18 cellular contexts compared by ENCODE assay signal in genomic region chr18:51739044-51739666, GRCh38.
A peak's percentile ranks its signal among the peaks of the same experiment; 100 is the strongest.
DNase-seq lines count a peak whose midpoint lies in the region; ATAC-seq, FAIRE-seq and TF ChIP-seq lines count a peak whose summit lies in the region.
"Had no signal": no experiment of that assay in that cellular context is flagged by ENCODE, and none has a peak within 500 bp of the region (broad histone marks: within the 10 kb centered on the region; RNA-seq: fewer than 3 reads in every experiment).

No MANE protein-coding gene starts in this region.

- no peak overlapping the region for H3K4me3 ChIP-seq in trophoblast cell (ENCODE audit: low read depth, low read length)
- H3K4me3 ChIP-seq: GM23338, SK-N-MC had no signal

- no peak overlapping the region for H4K12ac ChIP-seq in trophoblast cell (ENCODE audit: low read depth, low read length)

- WGBS in trophoblast cell (ENCODE audit: extremely low coverage, insufficient coverage, insufficient read length): no CpG with 5 or more reads among the region's 2 CpGs

- H4K91ac ChIP-seq in trophoblast cell (ENCODE audit: low read depth, low read length): no peak overlapping the region

- no peak overlapping the region for H3K4me3 Mint-ChIP-seq in HFFc6
- H3K4me3 Mint-ChIP-seq: B cell, GM23338 had no signal

- no peak overlapping the region for H3K14ac ChIP-seq in trophoblast cell (ENCODE audit: low read length)

- no peak overlapping the region for H2BK12ac ChIP-seq in trophoblast cell (ENCODE audit: low read length)

- H2BK5ac ChIP-seq in trophoblast cell (ENCODE audit: low read depth, low read length, poor library complexity): no peak overlapping the region

- H3K4me1 ChIP-seq in trophoblast cell (ENCODE audit: control insufficient read depth in 1 of 2, insufficient read depth in 2 of 2, low read length in 2 of 2): no peaks in the 10 kb centered on the region

- intact Hi-C loops in posterior vena cava (cut with DNase I): no loop called here

- no peak overlapping the region for H3K27ac Mint-ChIP-seq in HFFc6
- H3K27ac Mint-ChIP-seq: B cell, GM23338 had no signal

- H3K36me3 ChIP-seq in trophoblast cell (ENCODE audit: control insufficient read depth in 1 of 2, insufficient read depth in 2 of 2, low read length in 2 of 2): no peaks in the 10 kb centered on the region
- H3K36me3 ChIP-seq: brain microvascular endothelial cell had no signal

- no peak overlapping the region for H3K4me2 ChIP-seq in trophoblast cell (ENCODE audit: low read length)
- H3K4me2 ChIP-seq: GM23338 had no signal

- H3K23ac ChIP-seq in trophoblast cell (ENCODE audit: low read length): no peak overlapping the region

- no peaks in the 10 kb centered on the region for H3K79me1 ChIP-seq in trophoblast cell (ENCODE audit: low read length)

- no peak for TF ChIP-seq CTCF in HFFc6 (IDR thresholded peaks at IDR 0.05)

- H2AK5ac ChIP-seq in trophoblast cell (ENCODE audit: low read length): no peak overlapping the region

- no peak overlapping the region for H3K4ac ChIP-seq in trophoblast cell (ENCODE audit: low read depth, low read length)

- H3K9ac ChIP-seq in trophoblast cell (ENCODE audit: low read length): no peak overlapping the region

- no peaks in the 10 kb centered on the region for H3K4me1 Mint-ChIP-seq in HFFc6 (ENCODE audit: low read depth)
- H3K4me1 Mint-ChIP-seq: GM23338 had no signal

- H2AFZ ChIP-seq in trophoblast cell (ENCODE audit: insufficient read depth, low read length, poor library complexity): no peak overlapping the region

- no peak overlapping the region for H4K8ac ChIP-seq in trophoblast cell (ENCODE audit: low read depth, low read length)

- no peak overlapping the region for H3K18ac ChIP-seq in trophoblast cell (ENCODE audit: low read length)

- H3K9me3 Mint-ChIP-seq in HFFc6: peaks cover 18% of the 10 kb centered on the region

- no peak overlapping the region for H2BK120ac ChIP-seq in trophoblast cell (ENCODE audit: insufficient read depth, low read length, poor library complexity)

- 0 out of 2 replicates have a peak, but pooled peaks cover 2% of the 10 kb centered on the region for H3K27me3 Mint-ChIP-seq in HFFc6 (ENCODE audit: insufficient read depth)
- H3K27me3 Mint-ChIP-seq: B cell had no signal

- ATAC-seq in GM21360 (IDR thresholded peaks at IDR 0.05; ENCODE audit: unreplicated experiment): peak; percentile 81
- peak; percentile 87 for ATAC-seq in HG02884 (IDR thresholded peaks at IDR 0.05; ENCODE audit: unreplicated experiment)
- peak; percentile 65 for ATAC-seq in HG03520 (IDR thresholded peaks at IDR 0.05; ENCODE audit: unreplicated experiment)
- ATAC-seq: activated CD4-positive, CD25-positive, alpha-beta regulatory T cell treated with anti-CD3 and anti-CD28 coated beads, Interleukin-2, amount 50 U/mL, for 24 hours; GM23338 had no signal

- no peaks in the 10 kb centered on the region for H3K27me3 ChIP-seq in trophoblast cell (ENCODE audit: insufficient read depth, low read length)
- H3K27me3 ChIP-seq: brain microvascular endothelial cell had no signal

- no peaks in the 10 kb centered on the region for H3K9me3 ChIP-seq in trophoblast cell (ENCODE audit: insufficient read depth, low read depth, low read length)

- no peaks in the 10 kb centered on the region; the same call in 1 of the 2 replicates for H3K36me3 Mint-ChIP-seq in HFFc6 (ENCODE audit: low read depth)

- no peak overlapping the region for H3K27ac ChIP-seq in trophoblast cell (ENCODE audit: low read depth, low read length)
- H3K27ac ChIP-seq: brain microvascular endothelial cell, SK-N-MC had no signal

- peak; percentile 12 for FAIRE-seq in GM18507 (lab: Jason Lieb, UNC)
- FAIRE-seq: endometrium had no signal

- DNase-seq in GM18507 (ENCODE audit: extremely low spot score, insufficient read length, low read depth): no peak
- no peak for DNase-seq in posterior vena cava (ENCODE audit: low spot score)
- DNase-seq in activated T-cell treated with anti-CD3 and anti-CD28 coated beads, Interleukin-2, amount 50 U/mL, for 1 hour: no peak
- no peak for DNase-seq in HFFc6
- DNase-seq in trophoblast cell: no peak
- DNase-seq: brain microvascular endothelial cell; hypothalamus; IMR-90; NCI-H146; stimulated activated CD8-positive, alpha-beta memory T cell treated with anti-CD3 and anti-CD28 coated beads, Interleukin-4, amount 100 ng/mL, for 48 hours had no signal

- no peaks in the 10 kb centered on the region for H3K79me2 ChIP-seq in trophoblast cell (ENCODE audit: control insufficient read depth, insufficient read depth, low read length, poor library complexity)
